In the genomic region with DNA sequence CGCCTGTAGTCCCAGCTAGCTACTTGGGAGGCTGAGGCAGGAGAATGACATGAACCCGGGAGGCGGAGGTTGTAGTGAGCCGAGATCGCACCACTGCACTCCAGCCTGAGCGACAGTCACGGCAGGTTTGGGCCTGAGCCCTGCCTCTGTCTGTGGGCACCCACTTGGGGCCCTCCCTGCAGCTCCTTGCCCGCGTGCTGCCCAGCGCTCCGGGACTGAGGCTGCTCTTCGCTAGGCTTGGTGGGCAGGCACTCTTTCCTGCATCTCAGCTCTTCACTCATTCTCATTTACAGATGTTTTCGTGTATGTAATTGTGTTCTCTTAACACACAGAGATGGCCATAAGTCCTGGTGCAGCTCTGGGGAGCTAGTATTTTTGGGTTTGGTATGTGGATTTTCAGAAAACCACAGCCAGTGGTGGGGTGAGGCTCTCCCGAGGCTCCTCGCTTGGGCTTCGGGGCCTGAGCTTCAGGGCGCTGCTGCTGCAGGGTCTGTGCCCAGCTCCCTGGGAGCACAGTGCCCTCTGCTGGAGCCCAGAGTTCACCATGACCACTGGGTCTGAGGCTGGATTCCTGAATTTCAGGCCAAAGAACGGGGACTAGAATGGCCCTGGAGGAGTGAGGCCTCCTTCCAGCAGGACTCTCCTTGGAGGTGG, we compare ENCODE assay signal across 8 cellular contexts. TPM values are rescaled to one million over a fixed set of nuclear protein-coding genes. Genes with fewer than 3 reads are reported as not detected.
DNase-seq lines count a peak whose midpoint lies in the region; ATAC-seq, FAIRE-seq and TF ChIP-seq lines count a peak whose summit lies in the region.

No MANE protein-coding gene starts in this region.

- H3K27ac Mint-ChIP-seq in activated naive CD8-positive, alpha-beta T cell treated with anti-CD3 and anti-CD28 coated beads, Interleukin-2, amount 10 ng/mL, durations not matched to agents 7 days and 5 days = no peak overlapping the region
- H3K27ac Mint-ChIP-seq in progenitor cell of endocrine pancreas = no peak overlapping the region

- no peaks in the 10 kb centered on the region for H3K27me3 Mint-ChIP-seq in activated naive CD8-positive, alpha-beta T cell treated with anti-CD3 and anti-CD28 coated beads, Interleukin-2, amount 10 ng/mL, durations not matched to agents 7 days and 5 days
- no peaks in the 10 kb centered on the region for H3K27me3 Mint-ChIP-seq in progenitor cell of endocrine pancreas

- no peak for FAIRE-seq in urothelium cell line (lab: Jason Lieb, UNC)

- ATAC-seq in activated naive CD8-positive, alpha-beta T cell treated with anti-CD3 and anti-CD28 coated beads, Interleukin-2, amount 10 ng/mL, durations not matched to agents 7 days and 5 days (ENCODE audit: low read depth) = peak; percentile 58
- ATAC-seq in Right ventricle myocardium inferior (peak; percentile 77), GM21515 (IDR thresholded peaks at IDR 0.05; ENCODE audit: unreplicated experiment) (no peak)

- POLR2A ChIA-PET in activated naive CD8-positive, alpha-beta T cell treated with anti-CD3 and anti-CD28 coated beads, Interleukin-2, amount 10 ng/mL, durations not matched to agents 7 days and 5 days (lab: Charles Lee) = interaction anchor here (0.9 to 1.2 kb wide), 3 partner anchors 15 to 493 kb away, joined by 3 to 5 read pairs (median 3); a partner anchor contains a TSS

- no peak overlapping the region for H3K4me3 Mint-ChIP-seq in activated naive CD8-positive, alpha-beta T cell treated with anti-CD3 and anti-CD28 coated beads, Interleukin-2, amount 10 ng/mL, durations not matched to agents 7 days and 5 days
- no peak overlapping the region for H3K4me3 Mint-ChIP-seq in progenitor cell of endocrine pancreas (ENCODE audit: low read depth)

- peak; percentile 87 for TF ChIP-seq CTCF in progenitor cell of endocrine pancreas (IDR thresholded peaks at IDR 0.05; ENCODE audit: unreplicated experiment)

- intact Hi-C loops in Right ventricle myocardium inferior (cut with DNase I) = loop anchor here (2.0 to 5.0 kb wide), 3 partner anchors 165 to 395 kb away; a partner anchor contains a TSS

- in situ Hi-C loops in Caki2 (cut with HindIII; ENCODE audit: low pct_unique_long_range_greater_than_20kb, low sequenced_read_pairs) = no loop called here
- in situ Hi-C loops in SK-MEL-5 (cut with HindIII; ENCODE audit: low pct_unique_long_range_greater_than_20kb, low sequenced_read_pairs) = no loop called here

- no peaks in the 10 kb centered on the region for H3K9me3 Mint-ChIP-seq in activated naive CD8-positive, alpha-beta T cell treated with anti-CD3 and anti-CD28 coated beads, Interleukin-2, amount 10 ng/mL, durations not matched to agents 7 days and 5 days
- H3K9me3 Mint-ChIP-seq in progenitor cell of endocrine pancreas (ENCODE audit: low read depth) = no peaks in the 10 kb centered on the region

- H3K4me1 Mint-ChIP-seq in activated naive CD8-positive, alpha-beta T cell treated with anti-CD3 and anti-CD28 coated beads, Interleukin-2, amount 10 ng/mL, durations not matched to agents 7 days and 5 days = peaks cover 42% of the 10 kb centered on the region
- H3K4me1 Mint-ChIP-seq in progenitor cell of endocrine pancreas (ENCODE audit: low read depth) = peaks cover 6% of the 10 kb centered on the region

- DNase-seq in Caki2 (ENCODE audit: low read depth) = peak; percentile 54
- peak; percentile 42 for DNase-seq in HT1080 (ENCODE audit: low read depth)
- peak; percentile 72 for DNase-seq in SK-MEL-5 (ENCODE audit: low read depth, low spot score)
- DNase-seq in activated naive CD8-positive, alpha-beta T cell treated with anti-CD3 and anti-CD28 coated beads, Interleukin-2, amount 10 ng/mL, durations not matched to agents 7 days and 5 days = peak; percentile 73
- peak; percentile 90 for DNase-seq in Right ventricle myocardium inferior (ENCODE audit: missing footprints)
- peak; percentile 67 for DNase-seq in progenitor cell of endocrine pancreas (ENCODE audit: low spot score, unreplicated experiment)
- DNase-seq in urothelium cell line (ENCODE audit: low spot score) = peak; percentile 66

- peaks cover 13% of the 10 kb centered on the region for H3K36me3 Mint-ChIP-seq in activated naive CD8-positive, alpha-beta T cell treated with anti-CD3 and anti-CD28 coated beads, Interleukin-2, amount 10 ng/mL, durations not matched to agents 7 days and 5 days
- peaks cover 8% of the 10 kb centered on the region for H3K36me3 Mint-ChIP-seq in progenitor cell of endocrine pancreas (ENCODE audit: insufficient read depth)

RNA-seq across cellular contexts. Expression of a gene that starts 15.2 kb away (rescaled TPM):
- 70.9 and 71.8 TPM in 2 replicates for total RNA-seq in Caki2 (2014; rRNA removed; shearing (Covaris generic); ENCODE audit: low replicate concordance)
- total RNA-seq in HT1080 (2014; rRNA removed; shearing (Covaris generic)) = 57.5 and 59.1 TPM in 2 replicates
- polyA plus RNA-seq in HT1080 (2015; cell fraction: cytosol; rRNA removed) = 35.6 and 40.3 TPM in 2 replicates
- 121 and 124 TPM in 2 replicates for polyA plus RNA-seq in HT1080 (2015; cell fraction: nucleus; rRNA removed)
- 22.4 and 25.7 TPM in 2 replicates for total RNA-seq in SK-MEL-5 (2014; rRNA removed; shearing (Covaris generic))
- 41.6 and 47.1 TPM in 2 replicates for polyA plus RNA-seq in SK-MEL-5 (2015; cell fraction: cytosol; rRNA removed)
- 45.4 and 47.9 TPM in 2 replicates for polyA plus RNA-seq in SK-MEL-5 (2015; cell fraction: nucleus; rRNA removed)
- total RNA-seq in activated naive CD8-positive, alpha-beta T cell treated with anti-CD3 and anti-CD28 coated beads, Interleukin-2, amount 10 ng/mL, durations not matched to agents 7 days and 5 days = 10 to 100 TPM; 90.4 to 93.2 TPM
- total RNA-seq in Right ventricle myocardium inferior (37.0 TPM), progenitor cell of endocrine pancreas (87.1 and 90.9 TPM in 2 replicates)

RNA-seq across cellular contexts. Expression of a gene that starts 49.0 kb away (rescaled TPM):
- 7.7 and 13.1 TPM in 2 replicates for total RNA-seq in Caki2 (2014; rRNA removed; shearing (Covaris generic); ENCODE audit: low replicate concordance)
- 1.0 and 3.4 TPM in 2 replicates for total RNA-seq in HT1080 (2014; rRNA removed; shearing (Covaris generic))
- 0.85 and 1.1 TPM in 2 replicates for polyA plus RNA-seq in HT1080 (2015; cell fraction: cytosol; rRNA removed)
- polyA plus RNA-seq in HT1080 (2015; cell fraction: nucleus; rRNA removed) = 0.46 and 0.87 TPM in 2 replicates
- total RNA-seq in SK-MEL-5 (2014; rRNA removed; shearing (Covaris generic)) = 10.5 and 12.0 TPM in 2 replicates
- 21.0 and 22.7 TPM in 2 replicates for polyA plus RNA-seq in SK-MEL-5 (2015; cell fraction: cytosol; rRNA removed)
- polyA plus RNA-seq in SK-MEL-5 (2015; cell fraction: nucleus; rRNA removed) = 11.9 and 18.9 TPM in 2 replicates
- total RNA-seq in activated naive CD8-positive, alpha-beta T cell treated with anti-CD3 and anti-CD28 coated beads, Interleukin-2, amount 10 ng/mL, durations not matched to agents 7 days and 5 days = not detected
- total RNA-seq in Right ventricle myocardium inferior (0.30 TPM), progenitor cell of endocrine pancreas (20.1 and 20.9 TPM in 2 replicates)

RNA-seq across cellular contexts. Expression of a gene that starts 55.9 kb away (rescaled TPM):
- not detected in 2 replicates for total RNA-seq in Caki2 (2014; rRNA removed; shearing (Covaris generic); ENCODE audit: low replicate concordance)
- total RNA-seq in HT1080 (2014; rRNA removed; shearing (Covaris generic)) = not detected in 2 replicates
- 0.03 and 0.08 TPM in 2 replicates for polyA plus RNA-seq in HT1080 (2015; cell fraction: cytosol; rRNA removed)
- 0.08 TPM in 1 of 2 replicates, not detected in the other for polyA plus RNA-seq in HT1080 (2015; cell fraction: nucleus; rRNA removed)
- not detected in 2 replicates for total RNA-seq in SK-MEL-5 (2014; rRNA removed; shearing (Covaris generic))
- polyA plus RNA-seq in SK-MEL-5 (2015; cell fraction: cytosol; rRNA removed) = 0.08 TPM in 1 of 2 replicates, not detected in the other
- not detected in 2 replicates for polyA plus RNA-seq in SK-MEL-5 (2015; cell fraction: nucleus; rRNA removed)
- not detected for total RNA-seq in activated naive CD8-positive, alpha-beta T cell treated with anti-CD3 and anti-CD28 coated beads, Interleukin-2, amount 10 ng/mL, durations not matched to agents 7 days and 5 days
- not detected for total RNA-seq in Right ventricle myocardium inferior
- 0.13 and 0.24 TPM in 2 replicates for total RNA-seq in progenitor cell of endocrine pancreas
